ENCODE assay signal across 27 cellular contexts in the genomic region with DNA sequence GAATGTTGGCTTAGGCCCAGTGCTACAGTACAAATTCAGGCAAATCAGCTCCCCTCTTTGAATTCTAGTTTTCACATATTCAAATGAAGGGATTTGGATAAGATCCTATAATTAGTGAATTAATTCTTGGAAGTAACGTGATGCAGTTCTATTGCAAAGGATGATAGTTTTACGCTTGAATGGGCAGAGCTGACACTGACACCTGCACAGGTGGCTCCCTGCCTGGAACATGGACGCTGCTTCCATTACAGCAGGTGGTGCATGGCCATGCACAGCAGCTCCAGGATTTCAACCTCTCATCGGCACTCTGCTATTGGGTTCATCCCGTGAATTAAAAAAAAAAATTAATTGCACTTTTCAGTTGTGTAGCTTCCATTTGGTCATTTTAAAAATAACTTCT. TPM values are rescaled to one million over a fixed set of nuclear protein-coding genes. Genes with fewer than 3 reads are reported as not detected.
A peak's percentile ranks its signal among the peaks of the same experiment; 100 is the strongest.
DNase-seq lines count a peak whose midpoint lies in the region; ATAC-seq and TF ChIP-seq lines count a peak whose summit lies in the region.
"Had no signal": no experiment of that assay in that cellular context is flagged by ENCODE, and none has a peak within 500 bp of the region (broad histone marks: within the 10 kb centered on the region; RNA-seq: fewer than 3 reads in every experiment).

No MANE protein-coding gene starts in this region.

- no peak overlapping the region for H3K9ac ChIP-seq in mammary epithelial cell (ENCODE audit: insufficient read depth, low read length)
- H3K9ac ChIP-seq: GM23248 had no signal

- H3K36me3 ChIP-seq in mammary epithelial cell (ENCODE audit: insufficient read depth, low read length) = no peaks in the 10 kb centered on the region
- H3K36me3 ChIP-seq: brain microvascular endothelial cell, left ventricle myocardium inferior, suprapubic skin, upper lobe of right lung had no signal

- no peak for ATAC-seq in HG02973 (IDR thresholded peaks at IDR 0.05; ENCODE audit: unreplicated experiment)
- ATAC-seq: stimulated activated naive B cell treated with anti-CD40 and anti-IgM and Interleukin-4, amounts not matched to agents 10 μg/mL and 1 μg/mL and 100 μg/mL, for 72 hours; upper lobe of right lung had no signal

- H3K27ac ChIP-seq in mammary epithelial cell (ENCODE audit: insufficient read depth, low read depth, low read length) = no peak overlapping the region
- H3K27ac ChIP-seq: brain microvascular endothelial cell, GM23248, HL-60, left ventricle myocardium inferior, RWPE1, SK-N-MC, suprapubic skin, upper lobe of right lung had no signal

- in situ Hi-C loops in mammary epithelial cell (cut with MboI; ENCODE audit: low sequenced_read_pairs in 2 of 2) = no loop called here

- CTCF ChIA-PET in mammary epithelial cell (lab: Charles Lee; ENCODE audit: low non-redundant PET) = no interaction called here

- dilution Hi-C loops in mammary epithelial cell (cut with HindIII; ENCODE audit: low sequenced_read_pairs) = no loop called here

- no TSS peak for BruUV-seq in mammary epithelial cell (replicated peaks; lab: Mats Ljungman, UMichigan)

- 71% methylated on average over 5 of the region's 5 CpGs for WGBS in mammary epithelial cell (ENCODE audit: low coverage, missing lambda C conversion rate)

- H3K4me3 ChIP-seq in mammary epithelial cell (replicated peaks in 1 of 3; ENCODE audit: insufficient read depth in 1 of 3, low read depth in 2 of 3, low read length in 3 of 3) = no peak overlapping the region
- H3K4me3 ChIP-seq: GM23248, left ventricle myocardium inferior, SK-N-MC, suprapubic skin, upper lobe of right lung had no signal

- H2AFZ ChIP-seq in mammary epithelial cell (ENCODE audit: low read depth, low read length) = no peak overlapping the region
- H2AFZ ChIP-seq: GM23248 had no signal

- H3K27me3 ChIP-seq in mammary epithelial cell (ENCODE audit: insufficient read depth, low read length) = peaks cover 2% of the 10 kb centered on the region
- H3K27me3 ChIP-seq: brain microvascular endothelial cell, suprapubic skin, upper lobe of right lung had no signal

- H3K79me2 ChIP-seq in mammary epithelial cell (ENCODE audit: insufficient read depth, low read length) = no peaks in the 10 kb centered on the region

- TF ChIP-seq CTCF in mammary epithelial cell (conservative IDR thresholded peaks at IDR 0.05 in 1 of 2, IDR thresholded peaks at IDR 0.05 in 1 of 2; ENCODE audit: extremely low read depth in 1 of 2, insufficient read depth in 1 of 2, low read depth in 1 of 2, low read length in 2 of 2) = no peak

- no peaks in the 10 kb centered on the region for H4K20me1 ChIP-seq in mammary epithelial cell (ENCODE audit: insufficient read depth, low read length)

- no peak overlapping the region for H3K4me2 ChIP-seq in mammary epithelial cell (ENCODE audit: insufficient read depth, low read depth, low read length)

- intact Hi-C loops in mammary epithelial cell (cut with micrococcal nuclease) = no loop called here

- no peaks in the 10 kb centered on the region for H3K4me1 ChIP-seq in mammary epithelial cell (ENCODE audit: insufficient read depth, low read length)
- H3K4me1 ChIP-seq: left ventricle myocardium inferior, suprapubic skin, upper lobe of right lung had no signal

- no peaks in the 10 kb centered on the region for H3K9me3 ChIP-seq in mammary epithelial cell (replicated peaks; ENCODE audit: insufficient read depth, low read length)
- H3K9me3 ChIP-seq: suprapubic skin, upper lobe of right lung had no signal

- peak; percentile 66 for DNase-seq in NCI-H1048 (lab: John Stamatoyannopoulos, UW)
- peak; percentile 25 for DNase-seq in NCI-H2029 (lab: John Stamatoyannopoulos, UW)
- DNase-seq in NCI-H345 treated with DMSO at 0.1 percent for 48 hours (lab: John Stamatoyannopoulos, UW; ENCODE audit: unreplicated experiment) = peak; percentile 10
- DNase-seq in cerebellar cortex (ENCODE audit: low spot score) = peak; percentile 67
- DNase-seq in mammary epithelial cell = no peak
- DNase-seq in occipital lobe (lab: John Stamatoyannopoulos, UW) = no peak
- DNase-seq: activated CD4-positive, CD25-positive, alpha-beta regulatory T cell; activated naive CD4-positive, alpha-beta T cell treated with anti-CD3 and anti-CD28 coated beads, Interleukin-2, amount 10 ng/mL, durations not matched to agents 7 days and 5 days; amniotic stem cell; brain microvascular endothelial cell; EL; GM23248; HFFc6; Karpas-422; left ventricle myocardium inferior; naive B cell; NCI-H226; nucleus accumbens; stimulated activated CD4-positive, alpha-beta T cell treated with anti-CD3 and anti-CD28 coated beads, Interleukin-15, amount 100 ng/mL, for 24 hours; stimulated activated naive B cell treated with anti-CD40 and anti-IgM and Interleukin-4, amounts not matched to agents 10 μg/mL and 1 μg/mL and 100 μg/mL, for 72 hours; upper lobe of right lung had no signal

RNA-seq across cellular contexts. Expression of gene RPS6KA6, which starts 28.4 kb away (rescaled TPM):
- total RNA-seq in mammary epithelial cell (1 to 10 TPM; 5.3 to 9.0 TPM), occipital lobe (26.8 TPM)
- 1.8 TPM for polyA plus RNA-seq in mammary epithelial cell
- 1.0 TPM for polyA minus RNA-seq in mammary epithelial cell
- total RNA-seq: T-helper 1 cell treated with Interleukin-12 subunit alpha and Interleukin-12 subunit beta and Interleukin-4 antibody, amounts not matched to agents 30 ng/mL and 1 ng/mL, for 36 hours had no signal

Comparison
In these comparisons a context has a peak if more than half of its experiments do, and no peak if none do; other contexts are left out.
1. DNase-seq: peak in NCI-H1048 (single experiment), NCI-H2029 (single experiment), NCI-H345 treated with DMSO at 0.1 percent for 48 hours (single experiment) and cerebellar cortex (single experiment); none in mammary epithelial cell (single experiment) and occipital lobe (single experiment).